In the genomic region with DNA sequence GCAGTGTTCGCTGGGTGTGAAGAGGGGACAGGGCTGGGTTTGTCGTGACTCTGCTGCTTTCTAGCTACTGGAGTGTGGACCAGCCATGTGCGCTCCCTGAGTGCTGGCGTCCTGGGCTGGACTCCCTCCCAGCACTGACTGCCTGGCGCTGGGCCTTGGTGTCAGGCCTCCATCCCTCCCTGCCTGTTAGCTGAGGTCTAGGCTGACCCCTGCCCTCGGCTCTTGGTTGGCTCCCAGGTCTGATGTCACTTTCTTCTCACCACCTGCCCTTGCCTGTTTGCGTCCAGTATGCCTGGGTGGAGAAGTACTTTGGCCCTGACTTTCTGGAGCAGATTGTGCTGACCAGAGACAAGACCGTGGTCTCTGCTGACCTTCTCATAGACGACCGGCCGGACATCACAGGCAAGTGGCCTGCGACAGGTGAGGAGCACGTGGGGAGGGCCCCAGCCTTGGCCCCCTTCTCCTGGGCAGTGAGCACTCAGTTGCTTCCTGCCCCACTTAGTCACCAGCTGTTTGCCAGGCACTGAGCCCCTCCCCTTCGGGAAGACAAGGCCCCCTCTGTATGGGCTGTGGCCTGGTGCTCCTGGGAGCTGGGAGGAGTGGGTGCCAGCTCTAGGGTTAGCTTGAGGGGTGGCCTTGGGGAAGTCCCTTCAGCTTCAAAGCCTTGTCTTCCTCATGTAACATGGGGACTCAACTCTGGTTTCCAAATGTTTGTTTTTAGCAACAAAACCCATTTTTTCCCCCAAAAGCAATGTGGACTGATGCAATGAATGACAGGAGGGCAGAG, we compare ENCODE assay signal across 1 cellular context.
TF ChIP-seq lines count a peak whose summit lies in the region.

No MANE protein-coding gene starts in this region.

TF ChIP-seq in H1, 55 proteins besides CTCF, POLR2A, EP300 and RAD21:
- TF ChIP-seq BRCA1 (IDR thresholded peaks at IDR 0.05; ENCODE audit: low read depth, low read length) (no peak), NANOG (IDR thresholded peaks at IDR 0.05; ENCODE audit: insufficient read depth, low read depth, low read length, poor library complexity, severe bottlenecking) (no peak), RFX5 (IDR thresholded peaks at IDR 0.05; ENCODE audit: borderline replicate concordance, low read depth, low read length) (no peak), SP4 (IDR thresholded peaks at IDR 0.05; ENCODE audit: low read length) (no peak), SP2 (IDR thresholded peaks at IDR 0.05; ENCODE audit: low read length) (no peak), TAF7 (optimal IDR thresholded peaks at IDR 0.05; ENCODE audit: borderline replicate concordance, low read depth, low read length) (no peak), POU5F1 (IDR thresholded peaks at IDR 0.05; ENCODE audit: low read depth, low read length) (no peak), CHD2 (IDR thresholded peaks at IDR 0.05; ENCODE audit: low read length) (no peak), HDAC6 (IDR thresholded peaks at IDR 0.05; ENCODE audit: low read depth, low read length) (no peak), GTF2F1 (IDR thresholded peaks at IDR 0.05; ENCODE audit: borderline replicate concordance, low read depth, low read length) (no peak), SIN3A (conservative IDR thresholded peaks at IDR 0.05 in 1 of 2, IDR thresholded peaks at IDR 0.05 in 1 of 2; ENCODE audit: low read depth in 1 of 2, low read length in 2 of 2) (no peak), ASH2L (IDR thresholded peaks at IDR 0.05; ENCODE audit: low read length) (no peak), RBBP5 (IDR thresholded peaks at IDR 0.05; ENCODE audit: borderline replicate concordance, low read depth, low read length) (no peak), CTBP2 (IDR thresholded peaks at IDR 0.05; ENCODE audit: borderline replicate concordance, insufficient read depth, insufficient read length, low read length) (no peak), EGR1 (IDR thresholded peaks at IDR 0.05; ENCODE audit: borderline replicate concordance, low read depth, low read length) (no peak), JUND (IDR thresholded peaks at IDR 0.05; ENCODE audit: low read length) (no peak), BCL11A (IDR thresholded peaks at IDR 0.05; ENCODE audit: low read depth in 2 of 2, low read length in 2 of 2) (no peak)
TF ChIP-seq in H1: peak in this region for 0.
